ENCODE assay signal across 8 cellular contexts in genomic region chr18:51195602-51196115, GRCh38. TPM values are rescaled to one million over a fixed set of nuclear protein-coding genes. Genes with fewer than 3 reads are reported as not detected.
DNase-seq lines count a peak whose midpoint lies in the region; ATAC-seq and TF ChIP-seq lines count a peak whose summit lies in the region.

No MANE protein-coding gene starts in this region.

- WGBS in lung, 2 donors: 1% methylated on average over 10 of the region's 10 CpGs

- peak overlapping the region; percentile 95 for H3K27ac Mint-ChIP-seq in T-helper 1 cell treated with Interleukin-12 subunit alpha and Interleukin-12 subunit beta and Interleukin-4 antibody, amounts not matched to agents 30 μg/mL and 1 μg/mL, for 36 hours

- H3K36me3 ChIP-seq in colonic mucosa (no peaks in the 10 kb centered on the region), lung (ENCODE audit: control insufficient read depth in 2 of 2, insufficient read depth in 2 of 2, low read length in 2 of 2) (no peaks in the 10 kb centered on the region), subcutaneous abdominal adipose tissue (ENCODE audit: control insufficient read depth in 5 of 5, insufficient read depth in 5 of 5, low read length in 5 of 5) (no peaks in the 10 kb centered on the region)

- H3K4me3 ChIP-seq in colonic mucosa: peak overlapping the region; percentile 87
- peak overlapping the region; percentile 96 for H3K4me3 ChIP-seq in lung
- peak overlapping the region; percentile 88 to 96 (median 94) for H3K4me3 ChIP-seq in subcutaneous abdominal adipose tissue (ENCODE audit: low read depth in 1 of 5, low read length in 5 of 5)

- H3K27ac ChIP-seq in colonic mucosa (peak overlapping the region; percentile 88), lung (ENCODE audit: low read depth in 1 of 2, low read length in 1 of 2) (peak overlapping the region; percentile 92 to 100), subcutaneous abdominal adipose tissue (ENCODE audit: low read depth, low read length) (peak overlapping the region; percentile 90)

- H3K4me1 ChIP-seq in colonic mucosa (peaks cover 6% of the 10 kb centered on the region), lung (ENCODE audit: control insufficient read depth in 2 of 2, insufficient read depth in 2 of 2, low read length in 2 of 2) (peaks cover 2 to 22% of the 10 kb centered on the region in 2 donors), subcutaneous abdominal adipose tissue (ENCODE audit: control insufficient read depth in 5 of 5, insufficient read depth in 5 of 5, low read length in 5 of 5) (peaks cover 3 to 50% (median 37%) of the 10 kb centered on the region in 5 donors)

- intact Hi-C loops in colonic mucosa (cut with DNase I): no loop called here

- H3K4me3 Mint-ChIP-seq in T-helper 1 cell treated with Interleukin-12 subunit alpha and Interleukin-12 subunit beta and Interleukin-4 antibody, amounts not matched to agents 30 μg/mL and 1 μg/mL, for 36 hours: peak overlapping the region; percentile 93

- peaks cover 5% of the 10 kb centered on the region for H3K36me3 Mint-ChIP-seq in T-helper 1 cell treated with Interleukin-12 subunit alpha and Interleukin-12 subunit beta and Interleukin-4 antibody, amounts not matched to agents 30 μg/mL and 1 μg/mL, for 36 hours (ENCODE audit: low read depth)

- no peaks in the 10 kb centered on the region for H3K27me3 ChIP-seq in colonic mucosa
- H3K27me3 ChIP-seq in lung (ENCODE audit: control insufficient read depth, insufficient read depth): no peaks in the 10 kb centered on the region
- H3K27me3 ChIP-seq in subcutaneous abdominal adipose tissue (ENCODE audit: control insufficient read depth in 5 of 5, insufficient read depth in 4 of 5, low read length in 5 of 5): no peaks in the 10 kb centered on the region

- DNase-seq in activated gamma-delta T cell treated with Interleukin-2 at 50 U/mL for 16 hours (peak; percentile 29), activated gamma-delta T cell (lab: John Stamatoyannopoulos, UW) (no peak), NCI-H1694 treated with DMSO at 0.1 percent for 48 hours (lab: John Stamatoyannopoulos, UW) (peak; percentile 62), colonic mucosa (peak; percentile 60), lung (ENCODE audit: low spot score) (no peak)

- H3K9me3 ChIP-seq in colonic mucosa: no peaks in the 10 kb centered on the region
- H3K9me3 ChIP-seq in lung (ENCODE audit: control insufficient read depth in 2 of 2, insufficient read depth in 1 of 2, low read length in 1 of 2): no peaks in the 10 kb centered on the region
- H3K9me3 ChIP-seq in subcutaneous abdominal adipose tissue (ENCODE audit: control insufficient read depth in 5 of 5, low read length in 5 of 5): peaks cover 0 to 6% (median 0%) of the 10 kb centered on the region in 5 donors

- ATAC-seq in lung (ENCODE audit: insufficient read depth, low FRiP score): no peak
- ATAC-seq in HG03460 (IDR thresholded peaks at IDR 0.05; ENCODE audit: unreplicated experiment): no peak

- H3K9ac ChIP-seq in colonic mucosa (ENCODE audit: low read depth in 2 of 2, low read length in 2 of 2): peak overlapping the region; percentile 96 to 97
- H3K9ac ChIP-seq in subcutaneous abdominal adipose tissue (ENCODE audit: low read length in 5 of 5): peak overlapping the region; percentile 74 to 91 (median 87)

- peaks cover 4% of the 10 kb centered on the region for H3K9me3 Mint-ChIP-seq in T-helper 1 cell treated with Interleukin-12 subunit alpha and Interleukin-12 subunit beta and Interleukin-4 antibody, amounts not matched to agents 30 μg/mL and 1 μg/mL, for 36 hours

- H3K27me3 Mint-ChIP-seq in T-helper 1 cell treated with Interleukin-12 subunit alpha and Interleukin-12 subunit beta and Interleukin-4 antibody, amounts not matched to agents 30 μg/mL and 1 μg/mL, for 36 hours (ENCODE audit: low read depth): no peaks in the 10 kb centered on the region

- H3K4me1 Mint-ChIP-seq in T-helper 1 cell treated with Interleukin-12 subunit alpha and Interleukin-12 subunit beta and Interleukin-4 antibody, amounts not matched to agents 30 μg/mL and 1 μg/mL, for 36 hours (ENCODE audit: low read depth): peaks cover 40% of the 10 kb centered on the region

- TF ChIP-seq CTCF in colonic mucosa (IDR thresholded peaks at IDR 0.05) (no peak), lung (IDR thresholded peaks at IDR 0.05; ENCODE audit: control extremely low read depth, extremely low read depth) (no peak)

RNA-seq across cellular contexts. Expression of gene MEX3C, which starts 1.8 kb away (rescaled TPM):
- total RNA-seq in colonic mucosa (10 to 100 TPM; 21.3 to 36.7 TPM), lung (10 to 100 TPM; 20.0 to 54.2 TPM)
- polyA plus RNA-seq in lung: 10 to 100 TPM in 1 of 2 donors, 1 to 10 TPM in 1; 7.6 to 11.6 TPM

Comparison
In these comparisons a context has a peak if more than half of its experiments do, and no peak if none do; other contexts are left out.
1. DNase-seq: peak in activated gamma-delta T cell treated with Interleukin-2 at 50 U/mL for 16 hours (single experiment), NCI-H1694 treated with DMSO at 0.1 percent for 48 hours (single experiment) and colonic mucosa (single experiment); none in activated gamma-delta T cell (single experiment) and lung (single experiment).
2. Peak in every context shown above with its lines, with median percentiles within 50 percentile points of each other: H3K27ac ChIP-seq and H3K4me3 ChIP-seq.